ENCODE assay signal across 31 cellular contexts in the genomic region with DNA sequence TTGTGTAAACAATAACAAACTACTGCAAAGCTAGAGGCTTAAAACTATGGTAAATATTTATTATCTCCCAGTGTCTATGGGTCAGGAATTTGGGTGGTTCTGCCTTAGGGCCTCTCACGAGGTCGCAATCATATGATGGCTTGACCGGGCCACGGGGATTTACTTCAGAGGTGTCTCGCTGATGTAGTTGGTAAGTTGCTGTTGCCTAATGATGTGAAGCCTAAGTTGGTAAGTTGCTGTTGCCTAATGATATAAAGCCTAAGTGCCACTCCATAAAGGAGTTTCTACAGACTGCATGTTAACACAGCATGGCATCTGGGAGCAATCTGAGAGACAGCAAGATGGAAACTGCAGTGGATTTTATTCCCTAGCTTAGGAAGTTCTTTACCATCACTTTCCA.
"Had no signal": no experiment of that assay in that cellular context is flagged by ENCODE, and none has a peak within 500 bp of the region (broad histone marks: within the 10 kb centered on the region; RNA-seq: fewer than 3 reads in every experiment).

No MANE protein-coding gene starts in this region.

- H3K4me3 Mint-ChIP-seq: activated CD4-positive, alpha-beta memory T cell treated with anti-CD3 and anti-CD28 coated beads for 36 hours; activated CD4-positive, alpha-beta T cell treated with anti-CD3 and anti-CD28 coated beads, Interleukin-2, amount 10 ng/mL, durations not matched to agents 24 days and 14 days; activated naive CD4-positive, alpha-beta T cell treated with anti-CD3 and anti-CD28 coated beads, Interleukin-2, amount 10 ng/mL, durations not matched to agents 7 days and 5 days; activated naive CD8-positive, alpha-beta T cell treated with anti-CD3 and anti-CD28 coated beads, Interleukin-2, amount 10 ng/mL, durations not matched to agents 7 days and 5 days; activated T-helper 1 cell treated with anti-CD3 and anti-CD28 coated beads, Interleukin-12 subunit alpha, Interleukin-12 subunit beta, Interleukin-2, Interleukin-4 antibody, amounts not matched to agents 30 ng/mL and 10 ng/mL and 1 ng/mL, durations not matched to agents 14 hours and 24 hours and 36 hours; effector memory CD8-positive, alpha-beta T cell; immature natural killer cell; naive thymus-derived CD8-positive, alpha-beta T cell; neural crest cell; stimulated activated naive B cell treated with anti-CD40 and anti-IgM and Interleukin-4, amounts not matched to agents 10 μg/mL and 1 μg/mL and 100 μg/mL, for 72 hours had no signal

- H3K36me3 Mint-ChIP-seq: activated CD4-positive, alpha-beta memory T cell treated with anti-CD3 and anti-CD28 coated beads for 36 hours; activated naive CD4-positive, alpha-beta T cell treated with anti-CD3 and anti-CD28 coated beads, Interleukin-2, amount 10 ng/mL, durations not matched to agents 7 days and 5 days; activated naive CD8-positive, alpha-beta T cell treated with anti-CD3 and anti-CD28 coated beads, Interleukin-2, amount 10 ng/mL, durations not matched to agents 7 days and 5 days; immature natural killer cell; naive thymus-derived CD8-positive, alpha-beta T cell; stimulated activated naive B cell treated with anti-CD40 and anti-IgM and Interleukin-4, amounts not matched to agents 10 μg/mL and 1 μg/mL and 100 μg/mL, for 72 hours had no signal

- DNase-seq: activated CD4-positive, alpha-beta memory T cell treated with anti-CD3 and anti-CD28 coated beads for 36 hours; activated CD4-positive, alpha-beta T cell treated with anti-CD3 and anti-CD28 coated beads, Interleukin-2, amount 10 ng/mL, durations not matched to agents 24 days and 14 days; activated CD4-positive, CD25-positive, alpha-beta regulatory T cell treated with anti-CD3 and anti-CD28 coated beads, Interleukin-2, amount 50 U/mL, for 72 hours; activated CD8-positive, alpha-beta memory T cell treated with anti-CD3 and anti-CD28 coated beads, Interleukin-2, amount 50 U/mL, for 4 hours; activated effector memory CD4-positive, alpha-beta T cell treated with anti-CD3 and anti-CD28 coated beads, Interleukin-2, amount 50 U/mL, for 16 hours; activated naive CD4-positive, alpha-beta T cell treated with anti-CD3 and anti-CD28 coated beads, Interleukin-2, amount 10 ng/mL, durations not matched to agents 7 days and 5 days; activated naive CD8-positive, alpha-beta T cell treated with anti-CD3 and anti-CD28 coated beads, Interleukin-2, amount 10 ng/mL, durations not matched to agents 7 days and 5 days; activated T-cell treated with anti-CD3 and anti-CD28 coated beads, Interleukin-2, amount 50 U/mL, for 1 hour; amniotic stem cell; brain microvascular endothelial cell; cortex of kidney; effector memory CD8-positive, alpha-beta T cell; erythroblast; foreskin fibroblast; head of caudate nucleus; hypothalamus; immature natural killer cell; left ventricle myocardium inferior; naive thymus-derived CD8-positive, alpha-beta T cell; nucleus accumbens; pancreas; sigmoid colon; small intestine; stimulated activated CD4-positive, alpha-beta T cell treated with anti-CD3 and anti-CD28 coated beads, Interleukin-1b, Interleukin-23, amount 100 ng/mL, for 48 hours; stimulated activated naive B cell treated with anti-CD40 and anti-IgM and Interleukin-4, amounts not matched to agents 10 μg/mL and 1 μg/mL and 100 μg/mL, for 72 hours; stomach; T-helper 2 cell; thyroid gland had no signal

- H3K27me3 Mint-ChIP-seq: activated naive CD4-positive, alpha-beta T cell treated with anti-CD3 and anti-CD28 coated beads, Interleukin-2, amount 10 ng/mL, durations not matched to agents 7 days and 5 days had no signal

- H3K4me1 ChIP-seq: prostate gland had no signal

- ATAC-seq: effector memory CD8-positive, alpha-beta T cell; naive thymus-derived CD8-positive, alpha-beta T cell; pancreas; stimulated activated naive B cell treated with anti-CD40 and anti-IgM and Interleukin-4, amounts not matched to agents 10 μg/mL and 1 μg/mL and 100 μg/mL, for 72 hours had no signal

- H3K27me3 ChIP-seq: brain microvascular endothelial cell, pancreas, sigmoid colon, stomach, thyroid gland had no signal

- H3K4me1 Mint-ChIP-seq: activated naive CD8-positive, alpha-beta T cell treated with anti-CD3 and anti-CD28 coated beads, Interleukin-2, amount 10 ng/mL, durations not matched to agents 7 days and 5 days; immature natural killer cell; naive thymus-derived CD8-positive, alpha-beta T cell; stimulated activated naive B cell treated with anti-CD40 and anti-IgM and Interleukin-4, amounts not matched to agents 10 μg/mL and 1 μg/mL and 100 μg/mL, for 72 hours had no signal

- H3K4me3 ChIP-seq: left ventricle myocardium inferior, pancreas, prostate gland, sigmoid colon, stomach, thyroid gland had no signal

- H3K9me3 ChIP-seq: left ventricle myocardium inferior, pancreas, prostate gland, sigmoid colon, stomach, thyroid gland had no signal

- H3K27ac ChIP-seq: left ventricle myocardium inferior, pancreas, prostate gland, sigmoid colon, stomach had no signal

- H3K27ac Mint-ChIP-seq: activated CD4-positive, alpha-beta memory T cell treated with anti-CD3 and anti-CD28 coated beads for 36 hours; activated CD4-positive, alpha-beta T cell treated with anti-CD3 and anti-CD28 coated beads, Interleukin-2, amount 10 ng/mL, durations not matched to agents 24 days and 14 days; activated naive CD4-positive, alpha-beta T cell treated with anti-CD3 and anti-CD28 coated beads, Interleukin-2, amount 10 ng/mL, durations not matched to agents 7 days and 5 days; activated naive CD8-positive, alpha-beta T cell treated with anti-CD3 and anti-CD28 coated beads, Interleukin-2, amount 10 ng/mL, durations not matched to agents 7 days and 5 days; activated T-helper 1 cell treated with anti-CD3 and anti-CD28 coated beads, Interleukin-12 subunit alpha, Interleukin-12 subunit beta, Interleukin-2, Interleukin-4 antibody, amounts not matched to agents 30 ng/mL and 10 ng/mL and 1 ng/mL, durations not matched to agents 14 hours and 24 hours and 36 hours; effector memory CD8-positive, alpha-beta T cell; immature natural killer cell; naive thymus-derived CD8-positive, alpha-beta T cell; stimulated activated naive B cell treated with anti-CD40 and anti-IgM and Interleukin-4, amounts not matched to agents 10 μg/mL and 1 μg/mL and 100 μg/mL, for 72 hours had no signal

- H3K36me3 ChIP-seq: brain microvascular endothelial cell, left ventricle myocardium inferior, pancreas, prostate gland, sigmoid colon, stomach, thyroid gland had no signal

- H3K9me3 Mint-ChIP-seq: activated CD4-positive, alpha-beta memory T cell treated with anti-CD3 and anti-CD28 coated beads for 36 hours; activated CD4-positive, alpha-beta T cell treated with anti-CD3 and anti-CD28 coated beads, Interleukin-2, amount 10 ng/mL, durations not matched to agents 24 days and 14 days; activated naive CD4-positive, alpha-beta T cell treated with anti-CD3 and anti-CD28 coated beads, Interleukin-2, amount 10 ng/mL, durations not matched to agents 7 days and 5 days; activated naive CD8-positive, alpha-beta T cell treated with anti-CD3 and anti-CD28 coated beads, Interleukin-2, amount 10 ng/mL, durations not matched to agents 7 days and 5 days; activated T-helper 1 cell treated with anti-CD3 and anti-CD28 coated beads, Interleukin-12 subunit alpha, Interleukin-12 subunit beta, Interleukin-2, Interleukin-4 antibody, amounts not matched to agents 30 ng/mL and 10 ng/mL and 1 ng/mL, durations not matched to agents 14 hours and 24 hours and 36 hours; effector memory CD8-positive, alpha-beta T cell; immature natural killer cell; naive thymus-derived CD8-positive, alpha-beta T cell; stimulated activated naive B cell treated with anti-CD40 and anti-IgM and Interleukin-4, amounts not matched to agents 10 μg/mL and 1 μg/mL and 100 μg/mL, for 72 hours had no signal
